Comparison of ENCODE assay signal across 16 cellular contexts in the genomic region with DNA sequence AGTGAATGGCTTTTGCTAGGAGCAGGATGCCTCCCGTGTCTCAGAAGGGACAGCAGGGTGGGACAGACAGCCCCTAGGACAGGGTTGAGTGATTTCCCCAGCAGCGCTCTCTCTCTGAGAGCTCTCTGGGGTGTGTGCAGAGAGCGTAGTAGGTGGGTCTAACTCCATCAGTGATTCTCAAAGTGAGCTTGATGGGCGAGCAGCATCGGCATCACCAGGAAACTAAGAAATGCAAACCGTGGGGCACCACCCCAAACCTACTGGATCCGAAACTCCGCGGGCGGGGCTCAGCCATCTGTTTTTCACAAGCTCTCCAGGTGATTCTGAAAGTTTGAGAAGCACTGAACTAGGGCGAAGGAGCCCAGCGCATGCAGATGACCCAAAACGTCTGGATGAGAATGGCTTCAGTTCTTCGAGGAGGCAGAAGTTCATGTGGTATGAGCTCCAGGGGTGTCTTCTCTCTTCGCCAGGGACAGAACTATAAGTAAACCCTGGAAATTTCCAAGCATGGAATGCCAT. TPM values are rescaled to one million over a fixed set of nuclear protein-coding genes. Genes with fewer than 3 reads are reported as not detected.
DNase-seq lines count a peak whose midpoint lies in the region; ATAC-seq and TF ChIP-seq lines count a peak whose summit lies in the region.
"Had no signal": no experiment of that assay in that cellular context is flagged by ENCODE, and none has a peak within 500 bp of the region (broad histone marks: within the 10 kb centered on the region; RNA-seq: fewer than 3 reads in every experiment).

No MANE protein-coding gene starts in this region.

- peak overlapping the region; percentile 72 for H3K4me2 ChIP-seq in fibroblast of lung (ENCODE audit: extremely low read depth, insufficient read depth, low read length)

- H4K20me1 ChIP-seq in fibroblast of lung (ENCODE audit: control insufficient read depth, extremely low read depth, insufficient read depth, low read length): no peaks in the 10 kb centered on the region

- TF ChIP-seq POLR2A in breast epithelium (IDR thresholded peaks at IDR 0.05): no peak

- POLR2A ChIA-PET in MCF 10A (lab: Yijun Ruan, JAX): interaction anchor here (0.7 to 2.0 kb wide), 12 partner anchors 8 to 355 kb away, joined by 3 to 16 read pairs (median 5); no protein-coding TSS in a partner anchor
- POLR2A ChIA-PET in Panc1 (lab: Charles Lee): no interaction called here

- ATAC-seq in Panc1 (peak; percentile 24), GM19452 (IDR thresholded peaks at IDR 0.05; ENCODE audit: unreplicated experiment) (no peak)
- peak; percentile 38 for ATAC-seq in stimulated activated memory B cell treated with anti-CD40 and anti-IgM and Interleukin-4, amounts not matched to agents 10 μg/mL and 1 μg/mL and 100 μg/mL, for 72 hours
- ATAC-seq: natural killer cell treated with Interleukin-12 subunit alpha and Interleukin-12 subunit beta and Interleukin-15 and Interleukin-18, amount 100 ng/mL, for 72 hours had no signal

- H3K9me3 ChIP-seq in breast epithelium (no peaks in the 10 kb centered on the region), Panc1 (ENCODE audit: control insufficient read depth, insufficient read depth, low read depth, low read length) (no peaks in the 10 kb centered on the region), fibroblast of lung (ENCODE audit: control insufficient read depth, insufficient read depth, low read depth, low read length) (no peaks in the 10 kb centered on the region)

- no peak overlapping the region for H3K27ac ChIP-seq in breast epithelium
- H3K27ac ChIP-seq in Panc1 (ENCODE audit: low read length): peak overlapping the region; percentile 94
- H3K27ac ChIP-seq in fibroblast of lung (ENCODE audit: insufficient read depth, low read length): peak overlapping the region; percentile 29
- H3K27ac ChIP-seq: coronary artery had no signal

- in situ Hi-C loops in Panc1 (cut with HindIII; ENCODE audit: low pct_unique_long_range_greater_than_20kb, low sequenced_read_pairs): no loop called here

- TF ChIP-seq CTCF in MCF 10A (IDR thresholded peaks at IDR 0.05; ENCODE audit: unreplicated experiment) (no peak), breast epithelium (IDR thresholded peaks at IDR 0.05) (no peak), Panc1 (IDR thresholded peaks at IDR 0.05) (no peak), fibroblast of lung (conservative IDR thresholded peaks at IDR 0.05 in 1 of 2, IDR thresholded peaks at IDR 0.05 in 1 of 2; ENCODE audit: low read depth in 1 of 2, low read length in 2 of 2) (no peak)

- CTCF ChIA-PET in MCF 10A (lab: Yijun Ruan, JAX) (interaction anchor here (0.9 to 1.5 kb wide), 4 partner anchors 11 to 38 kb away, joined by 3 to 8 read pairs (median 6); no protein-coding TSS in a partner anchor), Panc1 (lab: Charles Lee) (interaction anchor here (0.6 kb wide), 1 partner anchor 25 kb away, joined by 3 read pairs; no protein-coding TSS in a partner anchor)

- DNase-seq in MCF 10A (ENCODE audit: unreplicated experiment) (no peak), breast epithelium (ENCODE audit: low spot score in 2 of 2) (no peak), Panc1 (ENCODE audit: low read depth, low spot score) (no peak), fibroblast of lung (ENCODE audit: low read depth in 2 of 2) (no peak), H4 (ENCODE audit: low spot score) (no peak)
- no peak for DNase-seq in activated CD4-positive, alpha-beta T cell treated with anti-CD3 and anti-CD28 coated beads for 48 hours
- DNase-seq: activated CD4-positive, alpha-beta T cell treated with anti-CD3 and anti-CD28 coated beads for 4 hours; NCI-H1105 treated with DMSO at 0.1 percent for 48 hours; NCI-H82; stimulated activated CD4-positive, alpha-beta T cell treated with anti-CD3 and anti-CD28 coated beads, Interleukin-12 subunit alpha, Interleukin-12 subunit beta, amount 100 ng/mL, for 4 hours had no signal

- peak overlapping the region; percentile 20 for H3K27ac Mint-ChIP-seq in MCF 10A (ENCODE audit: low read depth, unreplicated experiment)
- H3K27ac Mint-ChIP-seq in stimulated activated memory B cell treated with anti-CD40 and anti-IgM and Interleukin-4, amounts not matched to agents 10 μg/mL and 1 μg/mL and 100 μg/mL, for 72 hours: no peak overlapping the region
- H3K27ac Mint-ChIP-seq: B cell had no signal

- peaks cover 40% of the 10 kb centered on the region for H3K4me1 Mint-ChIP-seq in MCF 10A (ENCODE audit: insufficient read depth, unreplicated experiment)
- H3K4me1 Mint-ChIP-seq in stimulated activated memory B cell treated with anti-CD40 and anti-IgM and Interleukin-4, amounts not matched to agents 10 μg/mL and 1 μg/mL and 100 μg/mL, for 72 hours: peaks cover 9% of the 10 kb centered on the region
- H3K4me1 Mint-ChIP-seq: B cell had no signal

- H3K4me3 Mint-ChIP-seq in MCF 10A (ENCODE audit: unreplicated experiment): peak overlapping the region; percentile 7
- no peak overlapping the region for H3K4me3 Mint-ChIP-seq in stimulated activated memory B cell treated with anti-CD40 and anti-IgM and Interleukin-4, amounts not matched to agents 10 μg/mL and 1 μg/mL and 100 μg/mL, for 72 hours
- H3K4me3 Mint-ChIP-seq: B cell; natural killer cell treated with Interleukin-12 subunit alpha and Interleukin-12 subunit beta and Interleukin-15 and Interleukin-18, amount 100 ng/mL, for 72 hours had no signal

- H3K79me2 ChIP-seq in fibroblast of lung (ENCODE audit: control insufficient read depth, insufficient read depth, low read length): no peaks in the 10 kb centered on the region

- no peaks in the 10 kb centered on the region for H3K27me3 Mint-ChIP-seq in MCF 10A (ENCODE audit: insufficient read depth, unreplicated experiment)
- H3K27me3 Mint-ChIP-seq in stimulated activated memory B cell treated with anti-CD40 and anti-IgM and Interleukin-4, amounts not matched to agents 10 μg/mL and 1 μg/mL and 100 μg/mL, for 72 hours: peaks cover 34% of the 10 kb centered on the region

- H3K4me1 ChIP-seq in breast epithelium (no peaks in the 10 kb centered on the region), Panc1 (ENCODE audit: control insufficient read depth, insufficient read depth, low read length) (peaks cover 39% of the 10 kb centered on the region), fibroblast of lung (ENCODE audit: control insufficient read depth, extremely low read depth, insufficient read depth, low read length) (peaks cover 22% of the 10 kb centered on the region)

- H3K36me3 ChIP-seq in breast epithelium (no peaks in the 10 kb centered on the region), Panc1 (ENCODE audit: control insufficient read depth, insufficient read depth, low read length) (no peaks in the 10 kb centered on the region), fibroblast of lung (ENCODE audit: control insufficient read depth, insufficient read depth, low read length) (no peaks in the 10 kb centered on the region)

- no peak overlapping the region for H3K9ac ChIP-seq in fibroblast of lung (ENCODE audit: insufficient read depth, low read length)

- intact Hi-C loops in MCF 10A (cut with micrococcal nuclease) (loop anchor here (1.0 kb wide), 1 partner anchor 16 kb away; no protein-coding TSS in a partner anchor), breast epithelium (cut with DNase I; ENCODE audit: low total_unique reads) (no loop called here), Panc1 (cut with micrococcal nuclease; ENCODE audit: unreplicated experiment) (no loop called here)

- no peaks in the 10 kb centered on the region for H3K9me3 Mint-ChIP-seq in MCF 10A (ENCODE audit: unreplicated experiment)
- H3K9me3 Mint-ChIP-seq in stimulated activated memory B cell treated with anti-CD40 and anti-IgM and Interleukin-4, amounts not matched to agents 10 μg/mL and 1 μg/mL and 100 μg/mL, for 72 hours: no peaks in the 10 kb centered on the region
- H3K9me3 Mint-ChIP-seq: activated naive CD4-positive, alpha-beta T cell treated with anti-CD3 and anti-CD28 coated beads, Interleukin-2, amount 50 U/mL, for 72 hours; natural killer cell treated with Interleukin-12 subunit alpha and Interleukin-12 subunit beta and Interleukin-15 and Interleukin-18, amount 100 ng/mL, for 72 hours had no signal

- no TSS peak for BruUV-seq in MCF 10A (replicated peaks; lab: Mats Ljungman, UMichigan)
- TSS peak; percentile 97 for BruUV-seq in Panc1 (replicated peaks; lab: Mats Ljungman, UMichigan)

- H3K4me3 ChIP-seq in breast epithelium (no peak overlapping the region), Panc1 (ENCODE audit: low read depth in 2 of 2, low read length in 2 of 2) (peak overlapping the region; percentile 10 to 45), fibroblast of lung (replicated peaks in 1 of 4; ENCODE audit: control extremely low read depth in 1 of 4, insufficient read depth in 1 of 4, low read depth in 3 of 4, low read length in 4 of 4) (no peak overlapping the region)
- H3K4me3 ChIP-seq: coronary artery had no signal

- H2AFZ ChIP-seq in fibroblast of lung (ENCODE audit: low read length): no peak overlapping the region

- H3K27me3 ChIP-seq in breast epithelium: no peaks in the 10 kb centered on the region
- H3K27me3 ChIP-seq in Panc1 (ENCODE audit: control insufficient read depth, insufficient read depth, low read length): no peaks in the 10 kb centered on the region
- H3K27me3 ChIP-seq in fibroblast of lung (ENCODE audit: control insufficient read depth, insufficient read depth, low read length): no peaks in the 10 kb centered on the region

- H3K36me3 Mint-ChIP-seq in MCF 10A (ENCODE audit: insufficient read depth, unreplicated experiment): no peaks in the 10 kb centered on the region
- H3K36me3 Mint-ChIP-seq in stimulated activated memory B cell treated with anti-CD40 and anti-IgM and Interleukin-4, amounts not matched to agents 10 μg/mL and 1 μg/mL and 100 μg/mL, for 72 hours: no peaks in the 10 kb centered on the region
- H3K36me3 Mint-ChIP-seq: activated naive CD4-positive, alpha-beta T cell treated with anti-CD3 and anti-CD28 coated beads, Interleukin-2, amount 50 U/mL, for 72 hours; natural killer cell treated with Interleukin-12 subunit alpha and Interleukin-12 subunit beta and Interleukin-15 and Interleukin-18, amount 100 ng/mL, for 72 hours had no signal

RNA-seq across cellular contexts. Expression of a gene that starts 13.7 kb away (rescaled TPM):
- total RNA-seq in MCF 10A (2022) (42.3 and 48.6 TPM in 2 replicates), breast epithelium (10 to 100 TPM in 1 of 3 donors, 1 to 10 TPM in 2; 4.2 to 19.0 (median 6.9) TPM), Panc1 (2021; ENCODE audit: unreplicated experiment) (33.8 TPM), fibroblast of lung (9.2 and 11.9 TPM in 2 replicates)
- 27.6 TPM for polyA plus RNA-seq in Panc1 (2012; ENCODE audit: insufficient read length)
- 2.5 and 3.0 TPM in 2 replicates for polyA plus RNA-seq in fibroblast of lung
- 7.2 and 11.8 TPM in 2 replicates for polyA plus RNA-seq in fibroblast of lung (2012)
- 4.9 and 8.8 TPM in 2 replicates for polyA minus RNA-seq in fibroblast of lung (ENCODE audit: low replicate concordance)
- 9.1 and 12.2 TPM in 2 replicates for total RNA-seq in H4 (2014; rRNA removed; shearing (Covaris generic))
- total RNA-seq: B cell had no signal

Comparison
In these comparisons a context has a peak if more than half of its experiments do, and no peak if none do; other contexts are left out.
1. H3K27ac ChIP-seq: peak in Panc1 (single experiment) and fibroblast of lung (single experiment); none in breast epithelium (0 of 2).
2. H3K4me3 ChIP-seq: peak in Panc1 (2 of 2); none in breast epithelium (0 of 3) and fibroblast of lung (0 of 4).